17 cellular contexts compared by ENCODE assay signal in genomic region chr13:46759861-46760260, GRCh38. TPM values are rescaled to one million over a fixed set of nuclear protein-coding genes. Genes with fewer than 3 reads are reported as not detected.
DNase-seq lines count a peak whose midpoint lies in the region; ATAC-seq and TF ChIP-seq lines count a peak whose summit lies in the region.
"Had no signal": no experiment of that assay in that cellular context is flagged by ENCODE, and none has a peak within 500 bp of the region (broad histone marks: within the 10 kb centered on the region; RNA-seq: fewer than 3 reads in every experiment).

No MANE protein-coding gene starts in this region.

- ATAC-seq in Right ventricle myocardium superior (ENCODE audit: poor library complexity) (peak; percentile 41), left ventricle myocardium superior (no peak), body of pancreas (peak; percentile 74), right lobe of liver (peak; percentile 81 to 91 (median 87)), GM19463 (IDR thresholded peaks at IDR 0.05; ENCODE audit: unreplicated experiment) (no peak)

- H3K27me3 ChIP-seq in body of pancreas (no peaks in the 10 kb centered on the region), right lobe of liver (no peaks in the 10 kb centered on the region)
- H3K27me3 ChIP-seq: dorsolateral prefrontal cortex had no signal

- H3K36me3 ChIP-seq in body of pancreas (replicated peaks in 1 of 2; ENCODE audit: insufficient read depth in 1 of 2, low read depth in 2 of 2) (no peaks in the 10 kb centered on the region), right lobe of liver (no peaks in the 10 kb centered on the region)

- DNase-seq in Right ventricle myocardium superior (no peak), left ventricle myocardium superior (no peak), body of pancreas (peak in 1 of 4 donors; percentile 20), right lobe of liver (peak in 1 of 3 donors; percentile 50), iPS-NIHi11 (ENCODE audit: low spot score) (no peak), islet precursor cell (no peak)
- no peak for DNase-seq in activated CD4-positive, CD25-positive, alpha-beta regulatory T cell (lab: John Stamatoyannopoulos, UW)
- DNase-seq: activated CD4-positive, alpha-beta T cell treated with anti-CD3 and anti-CD28 coated beads, Interleukin-2, amount 50 U/mL, for 48 hours; activated naive CD4-positive, alpha-beta T cell treated with anti-CD3 and anti-CD28 coated beads, Interleukin-2, amount 10 ng/mL, durations not matched to agents 7 days and 5 days; dorsolateral prefrontal cortex; GDM1; GOT3; hippocampal formation; naive B cell; NCI-H510A treated with DMSO at 0.1 percent for 48 hours; SK-N-SH had no signal

- intact Hi-C loops in Right ventricle myocardium superior (cut with DNase I) (no loop called here), left ventricle myocardium superior (cut with micrococcal nuclease) (no loop called here), body of pancreas (cut with DNase I) (no loop called here), right lobe of liver (cut with DNase I) (no loop called here)

- H3K4me1 ChIP-seq in body of pancreas: peaks cover 6% of the 10 kb centered on the region
- H3K4me1 ChIP-seq in right lobe of liver: peaks cover 0 to 34% (median 6%) of the 10 kb centered on the region in 4 donors

- H3K9me3 ChIP-seq in body of pancreas (no peaks in the 10 kb centered on the region), right lobe of liver (no peaks in the 10 kb centered on the region)
- H3K9me3 ChIP-seq: SK-N-SH had no signal

- H3K27ac ChIP-seq in body of pancreas: peak overlapping the region in 2 of 4 donors; percentile 12 to 24
- peak overlapping the region in 2 of 3 donors; percentile 6 to 56 for H3K27ac ChIP-seq in right lobe of liver
- H3K27ac ChIP-seq: dorsolateral prefrontal cortex had no signal

- no peak overlapping the region for H3K4me3 ChIP-seq in body of pancreas
- no peak overlapping the region for H3K4me3 ChIP-seq in right lobe of liver
- H3K4me3 ChIP-seq: dorsolateral prefrontal cortex had no signal

- WGBS in body of pancreas, 2 donors: 0 to 3% methylated on average over 2 of the region's 2 CpGs
- WGBS in right lobe of liver (ENCODE audit: insufficient coverage, low coverage, low lambda C conversion rate, missing lambda C conversion rate): 4% methylated on average over 2 of the region's 2 CpGs

- no peak for TF ChIP-seq POLR2A in body of pancreas (IDR thresholded peaks at IDR 0.05)
- TF ChIP-seq POLR2A in right lobe of liver (IDR thresholded peaks at IDR 0.05): no peak

- TF ChIP-seq CTCF in body of pancreas (IDR thresholded peaks at IDR 0.05): no peak
- no peak for TF ChIP-seq CTCF in right lobe of liver (IDR thresholded peaks at IDR 0.05)

RNA-seq across cellular contexts. Expression of gene ESD, which starts 37.1 kb away (rescaled TPM):
- total RNA-seq in Right ventricle myocardium superior (104 TPM), left ventricle myocardium superior (102 TPM), body of pancreas (10 to 100 TPM; 24.4 to 45.4 TPM), right lobe of liver (10 to 100 TPM; 69.8 to 90.6 (median 85.4) TPM)

Comparison
In these comparisons a context has a peak if more than half of its experiments do, and no peak if none do; other contexts are left out.
1. ATAC-seq: peak in Right ventricle myocardium superior (single experiment), body of pancreas (single experiment) and right lobe of liver (4 of 4); none in left ventricle myocardium superior (single experiment) and GM19463 (single experiment).